ENCODE assay signal across 12 cellular contexts in the genomic region with DNA sequence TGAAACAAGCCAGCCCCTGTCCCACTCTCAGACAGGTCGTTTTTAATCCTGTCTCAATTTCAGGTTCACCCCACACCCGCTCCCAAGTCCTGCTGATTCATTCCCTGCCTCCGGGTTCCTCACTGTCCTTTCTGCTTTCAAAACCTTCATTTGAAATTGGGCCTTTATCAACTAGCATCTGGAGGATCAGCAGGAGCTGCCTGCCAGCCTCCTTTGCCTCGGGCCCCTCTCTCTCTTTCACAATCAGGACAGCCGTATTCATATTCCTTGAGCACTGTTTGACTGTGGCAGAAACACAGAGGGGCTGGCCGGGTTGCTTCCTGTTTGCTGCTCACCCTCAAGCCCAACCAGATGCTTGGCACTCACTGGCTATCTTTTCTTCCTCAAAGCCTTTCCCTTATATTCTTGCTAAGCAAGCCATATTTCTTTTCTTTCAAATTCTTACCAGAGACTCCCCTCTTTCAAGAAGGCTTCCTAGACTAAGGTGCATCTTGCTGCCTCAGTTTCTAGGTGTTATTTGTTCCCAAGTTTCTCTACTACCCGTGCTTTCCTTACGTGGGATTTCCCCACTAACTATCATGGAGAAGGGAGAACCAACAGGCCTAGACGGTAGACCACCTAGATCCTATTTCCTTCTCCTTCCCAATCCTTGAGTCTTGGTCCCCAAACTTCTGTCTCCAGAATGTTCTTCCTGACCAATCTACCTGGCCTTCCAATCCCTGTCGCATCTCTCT. TPM values are rescaled to one million over a fixed set of nuclear protein-coding genes. Genes with fewer than 3 reads are reported as not detected.
DNase-seq lines count a peak whose midpoint lies in the region; ATAC-seq and TF ChIP-seq lines count a peak whose summit lies in the region.
"Had no signal": no experiment of that assay in that cellular context is flagged by ENCODE, and none has a peak within 500 bp of the region (broad histone marks: within the 10 kb centered on the region; RNA-seq: fewer than 3 reads in every experiment).

No MANE protein-coding gene starts in this region.

- no peaks in the 10 kb centered on the region for H3K36me3 ChIP-seq in naive thymus-derived CD4-positive, alpha-beta T cell (ENCODE audit: control insufficient read depth in 2 of 3, insufficient read depth in 3 of 3, low read length in 3 of 3)

- no peak for ATAC-seq in naive thymus-derived CD4-positive, alpha-beta T cell

- peaks cover 0 to 6% (median 0%) of the 10 kb centered on the region in 5 donors for H3K27me3 Mint-ChIP-seq in naive thymus-derived CD4-positive, alpha-beta T cell
- peaks cover 45% of the 10 kb centered on the region for H3K27me3 Mint-ChIP-seq in nephron progenitor cell (ENCODE audit: low read depth, poor library complexity)
- H3K27me3 Mint-ChIP-seq: activated naive CD4-positive, alpha-beta T cell treated with anti-CD3 and anti-CD28 coated beads, Interleukin-2, amount 50 U/mL, for 24 hours; stimulated activated naive CD8-positive, alpha-beta T cell treated with anti-CD3 and anti-CD28 coated beads, Interleukin-15, Interleukin-2, amounts not matched to agents 100 ng/mL and 50 ng/mL, for 24 hours had no signal

- H3K4me3 Mint-ChIP-seq in naive thymus-derived CD4-positive, alpha-beta T cell = peak overlapping the region in 3 of 10 donors; percentile 2 to 11 (median 6)
- no peak overlapping the region for H3K4me3 Mint-ChIP-seq in nephron progenitor cell
- H3K4me3 Mint-ChIP-seq: activated naive CD4-positive, alpha-beta T cell treated with anti-CD3 and anti-CD28 coated beads, Interleukin-2, amount 50 U/mL, for 24 hours; stimulated activated naive CD8-positive, alpha-beta T cell treated with anti-CD3 and anti-CD28 coated beads, Interleukin-15, Interleukin-2, amounts not matched to agents 100 ng/mL and 50 ng/mL, for 24 hours had no signal

- intact Hi-C loops in naive thymus-derived CD4-positive, alpha-beta T cell (cut with micrococcal nuclease) = no loop called here

- DNase-seq in DMS53 (lab: John Stamatoyannopoulos, UW) (peak; percentile 53), NCI-H146 treated with DMSO at 0.1 percent for 48 hours (lab: John Stamatoyannopoulos, UW; ENCODE audit: unreplicated experiment) (peak; percentile 15), cerebellar cortex (ENCODE audit: low spot score) (peak; percentile 48), SW480 (ENCODE audit: low spot score) (no peak), coronary artery (ENCODE audit: low spot score) (no peak), GOT3 (lab: John Stamatoyannopoulos, UW) (no peak), nephron progenitor cell (no peak)
- no peak for DNase-seq in naive thymus-derived CD4-positive, alpha-beta T cell
- DNase-seq: NCI-H2171 treated with DMSO at 0.1 percent for 48 hours had no signal

- H3K27ac ChIP-seq in naive thymus-derived CD4-positive, alpha-beta T cell (ENCODE audit: low read depth, low read length) = peak overlapping the region; percentile 12
- H3K27ac ChIP-seq in coronary artery = no peak overlapping the region

- no peak for TF ChIP-seq CTCF in coronary artery (IDR thresholded peaks at IDR 0.05)
- TF ChIP-seq CTCF in nephron progenitor cell (IDR thresholded peaks at IDR 0.05) = no peak

- peak overlapping the region in 7 of 9 donors; percentile 14 to 85 (median 68) for H3K27ac Mint-ChIP-seq in naive thymus-derived CD4-positive, alpha-beta T cell
- H3K27ac Mint-ChIP-seq in nephron progenitor cell = no peak overlapping the region
- H3K27ac Mint-ChIP-seq: activated naive CD4-positive, alpha-beta T cell treated with anti-CD3 and anti-CD28 coated beads, Interleukin-2, amount 50 U/mL, for 24 hours; stimulated activated naive CD8-positive, alpha-beta T cell treated with anti-CD3 and anti-CD28 coated beads, Interleukin-15, Interleukin-2, amounts not matched to agents 100 ng/mL and 50 ng/mL, for 24 hours had no signal

- H3K4me1 ChIP-seq in naive thymus-derived CD4-positive, alpha-beta T cell (ENCODE audit: control insufficient read depth in 2 of 2, insufficient read depth in 2 of 2, low read length in 2 of 2) = peaks cover 21 to 59% of the 10 kb centered on the region in 2 donors

- H3K9me3 Mint-ChIP-seq in naive thymus-derived CD4-positive, alpha-beta T cell = no peaks in the 10 kb centered on the region
- no peaks in the 10 kb centered on the region for H3K9me3 Mint-ChIP-seq in nephron progenitor cell
- H3K9me3 Mint-ChIP-seq: activated naive CD4-positive, alpha-beta T cell treated with anti-CD3 and anti-CD28 coated beads, Interleukin-2, amount 50 U/mL, for 24 hours; stimulated activated naive CD8-positive, alpha-beta T cell treated with anti-CD3 and anti-CD28 coated beads, Interleukin-15, Interleukin-2, amounts not matched to agents 100 ng/mL and 50 ng/mL, for 24 hours had no signal

- H3K4me3 ChIP-seq in naive thymus-derived CD4-positive, alpha-beta T cell (ENCODE audit: low read length) = no peak overlapping the region
- H3K4me3 ChIP-seq in coronary artery = no peak overlapping the region

- POLR2A ChIA-PET in naive thymus-derived CD4-positive, alpha-beta T cell (lab: Charles Lee) = interaction anchor here (1.2 kb wide), 1 partner anchor 15 kb away, joined by 3 read pairs; no protein-coding TSS in a partner anchor

- H3K27me3 ChIP-seq in naive thymus-derived CD4-positive, alpha-beta T cell (ENCODE audit: control insufficient read depth in 2 of 2, insufficient read depth in 2 of 2, low read length in 2 of 2) = no peaks in the 10 kb centered on the region

- H3K9me3 ChIP-seq in naive thymus-derived CD4-positive, alpha-beta T cell (ENCODE audit: control insufficient read depth in 2 of 3, low read length in 3 of 3) = no peaks in the 10 kb centered on the region

- peaks cover 0 to 5% (median 0%) of the 10 kb centered on the region in 5 donors for H3K36me3 Mint-ChIP-seq in naive thymus-derived CD4-positive, alpha-beta T cell
- no peaks in the 10 kb centered on the region for H3K36me3 Mint-ChIP-seq in nephron progenitor cell (ENCODE audit: low read depth)
- H3K36me3 Mint-ChIP-seq: activated naive CD4-positive, alpha-beta T cell treated with anti-CD3 and anti-CD28 coated beads, Interleukin-2, amount 50 U/mL, for 24 hours had no signal

- peaks cover 50 to 80% (median 64%) of the 10 kb centered on the region in 7 donors for H3K4me1 Mint-ChIP-seq in naive thymus-derived CD4-positive, alpha-beta T cell
- H3K4me1 Mint-ChIP-seq in nephron progenitor cell = peaks cover 46% of the 10 kb centered on the region

- CTCF ChIA-PET in naive thymus-derived CD4-positive, alpha-beta T cell (lab: Charles Lee) = no interaction called here

RNA-seq across cellular contexts. Expression of a gene that starts 3.0 kb away (rescaled TPM):
- 10 to 100 TPM in 3 of 5 experiments, 1 to 10 TPM in 2; 2.5 to 19.5 (median 13.4) TPM for total RNA-seq in naive thymus-derived CD4-positive, alpha-beta T cell
- 10 to 100 TPM in 1 of 2 donors, 1 to 10 TPM in 1; 6.2 to 14.0 TPM for polyA plus RNA-seq in naive thymus-derived CD4-positive, alpha-beta T cell

RNA-seq across cellular contexts. Expression of a gene that starts 36.4 kb away (rescaled TPM):
- 1 to 10 TPM in 4 of 5 experiments, under 1 TPM in 1; 0.97 to 8.4 (median 3.4) TPM for total RNA-seq in naive thymus-derived CD4-positive, alpha-beta T cell
- polyA plus RNA-seq in naive thymus-derived CD4-positive, alpha-beta T cell = under 1 TPM; 0.13 to 0.34 TPM

RNA-seq across cellular contexts. Expression of a gene that starts 41.8 kb away (rescaled TPM):
- total RNA-seq in naive thymus-derived CD4-positive, alpha-beta T cell = 1 to 10 TPM in 4 of 5 experiments, not detected in 1; 1.1 to 2.1 (median 1.4) TPM
- polyA plus RNA-seq in naive thymus-derived CD4-positive, alpha-beta T cell = 1 to 10 TPM; 3.8 to 9.2 TPM
- total RNA-seq: lung microvascular endothelial cell had no signal

Comparison
In these comparisons a context has a peak if more than half of its experiments do, and no peak if none do; other contexts are left out.
1. DNase-seq: peak in DMS53 (single experiment), NCI-H146 treated with DMSO at 0.1 percent for 48 hours (single experiment) and cerebellar cortex (single experiment); none in naive thymus-derived CD4-positive, alpha-beta T cell (0 of 9), SW480 (single experiment), coronary artery (single experiment), GOT3 (single experiment) and nephron progenitor cell (single experiment).